ENCODE assay signal across 21 cellular contexts in genomic region chr17:4006745-4007211, GRCh38. TPM values are rescaled to one million over a fixed set of nuclear protein-coding genes. Genes with fewer than 3 reads are reported as not detected.
DNase-seq lines count a peak whose midpoint lies in the region; ATAC-seq and TF ChIP-seq lines count a peak whose summit lies in the region.
"Had no signal": no experiment of that assay in that cellular context is flagged by ENCODE, and none has a peak within 500 bp of the region (broad histone marks: within the 10 kb centered on the region; RNA-seq: fewer than 3 reads in every experiment).

No MANE protein-coding gene starts in this region.

- TF ChIP-seq CTCF in H9 (conservative IDR thresholded peaks at IDR 0.05) = no peak

- H3K23me2 ChIP-seq in H9 (ENCODE audit: insufficient read length, low read depth, low read length, poor library complexity, severe bottlenecking) = no peaks in the 10 kb centered on the region

- no peak overlapping the region for H3K14ac ChIP-seq in H9 (ENCODE audit: insufficient read depth, low read length)

- H3K4me1 ChIP-seq in H9 (ENCODE audit: insufficient read depth, low read length) = no peaks in the 10 kb centered on the region

- H3K27me3 Mint-ChIP-seq in H9 (ENCODE audit: low read depth) = 0 out of 2 replicates have a peak, but pooled peaks cover 4% of the 10 kb centered on the region
- H3K27me3 Mint-ChIP-seq: T-cell had no signal

- no CpG with 5 or more reads among the region's 8 CpGs for WGBS in H9 (ENCODE audit: extremely low coverage, insufficient read length, low lambda C conversion rate)

- no peak overlapping the region for H3K27ac ChIP-seq in H9 (ENCODE audit: insufficient read length, low read depth, low read length)
- H3K27ac ChIP-seq: C4-2B, thoracic aorta had no signal

- no peak overlapping the region for H3K18ac ChIP-seq in H9 (ENCODE audit: insufficient read length, low read depth, low read length)

- H3K56ac ChIP-seq in H9 (ENCODE audit: insufficient read length, low read depth, low read length) = no peak overlapping the region

- no peak overlapping the region for H2BK12ac ChIP-seq in H9 (ENCODE audit: insufficient read length, low read depth, low read length)

- H3K4me2 ChIP-seq in H9 (ENCODE audit: insufficient read depth, insufficient read length, low read length) = no peak overlapping the region

- H3K23ac ChIP-seq in H9 (ENCODE audit: insufficient read length, low read depth, low read length) = no peak overlapping the region

- no peaks in the 10 kb centered on the region for H4K20me1 ChIP-seq in H9 (ENCODE audit: control insufficient read depth, insufficient read depth, insufficient read length)

- DNase-seq in H9 = no peak
- DNase-seq in SK-N-DZ (ENCODE audit: low spot score) = peak; percentile 41
- peak; percentile 86 for DNase-seq in islet precursor cell
- no peak for DNase-seq in stimulated activated effector memory CD8-positive, alpha-beta T cell treated with anti-CD3 and anti-CD28 coated beads, Interleukin-12 subunit alpha, Interleukin-12 subunit beta, amount 100 ng/mL, for 72 hours (ENCODE audit: low spot score in 2 of 2)
- no peak for DNase-seq in T-helper 9 cell
- no peak for DNase-seq in NK-92 (lab: John Stamatoyannopoulos, UW; ENCODE audit: unreplicated experiment)
- DNase-seq: aorta; DMS79; foreskin fibroblast; Kasumi-1; mammary epithelial cell; NCI-H1436; NCI-H2227 treated with DMSO at 0.1 percent for 48 hours; NK-92 treated with Interleukin-12 subunit alpha and Interleukin-12 subunit beta, amount 100 ng/mL, for 24 hours; stimulated activated CD4-positive, alpha-beta T cell treated with anti-CD3 and anti-CD28 coated beads, Interleukin-2, amount 100 ng/mL, for 24 hours; T-cell had no signal

- no peaks in the 10 kb centered on the region for H3K27me3 ChIP-seq in H9 (ENCODE audit: insufficient read depth, low read length)

- H2BK15ac ChIP-seq in H9 (ENCODE audit: low read depth, low read length) = no peak overlapping the region

- H4K8ac ChIP-seq in H9 (replicated peaks; ENCODE audit: insufficient read length, low read depth, low read length) = no peak overlapping the region

- no peak overlapping the region for H3K4me3 Mint-ChIP-seq in H9
- no peak overlapping the region for H3K4me3 Mint-ChIP-seq in stimulated activated effector memory CD8-positive, alpha-beta T cell treated with anti-CD3 and anti-CD28 coated beads, Interleukin-12 subunit alpha, Interleukin-12 subunit beta, amount 100 ng/mL, for 72 hours
- H3K4me3 Mint-ChIP-seq: T-cell had no signal

- peak overlapping the region in 2 of 3 experiments; percentile 9 to 49; a peak in 4 of 7 replicates for H3K27ac Mint-ChIP-seq in H9
- peak overlapping the region; percentile 74 for H3K27ac Mint-ChIP-seq in stimulated activated effector memory CD8-positive, alpha-beta T cell treated with anti-CD3 and anti-CD28 coated beads, Interleukin-12 subunit alpha, Interleukin-12 subunit beta, amount 100 ng/mL, for 72 hours

- no peaks in the 10 kb centered on the region for H3K9me3 ChIP-seq in H9 (ENCODE audit: control insufficient read depth, low read depth, low read length)
- H3K9me3 ChIP-seq: thoracic aorta had no signal

- no peak overlapping the region for H2AK5ac ChIP-seq in H9 (ENCODE audit: insufficient read length, low read length)

- ATAC-seq in stimulated activated effector memory CD8-positive, alpha-beta T cell treated with anti-CD3 and anti-CD28 coated beads, Interleukin-12 subunit alpha, Interleukin-12 subunit beta, amount 100 ng/mL, for 72 hours = no peak
- no peak for ATAC-seq in HG03097 (IDR thresholded peaks at IDR 0.05; ENCODE audit: low FRiP score, unreplicated experiment)
- ATAC-seq: activated CD4-positive, CD25-positive, alpha-beta regulatory T cell treated with anti-CD3 and anti-CD28 coated beads, Interleukin-2, amount 50 U/mL, for 24 hours; right cardiac atrium; T-cell had no signal

- H3K9ac ChIP-seq in H9 (ENCODE audit: extremely low read depth, insufficient read length, low read length) = no peak overlapping the region

- H3K9me3 Mint-ChIP-seq in H9 = no peaks in the 10 kb centered on the region
- H3K9me3 Mint-ChIP-seq in stimulated activated effector memory CD8-positive, alpha-beta T cell treated with anti-CD3 and anti-CD28 coated beads, Interleukin-12 subunit alpha, Interleukin-12 subunit beta, amount 100 ng/mL, for 72 hours = no peaks in the 10 kb centered on the region
- H3K9me3 Mint-ChIP-seq: T-cell had no signal

- H3T11ph ChIP-seq in H9 (ENCODE audit: low read length) = no peak overlapping the region

- no peak overlapping the region for H2BK120ac ChIP-seq in H9 (ENCODE audit: low read depth, low read length, poor library complexity, severe bottlenecking)

- H3K4ac ChIP-seq in H9 (ENCODE audit: low read depth, low read length) = no peak overlapping the region

- no peaks in the 10 kb centered on the region for H3K79me1 ChIP-seq in H9 (ENCODE audit: insufficient read depth, low read depth, low read length, poor library complexity, severe bottlenecking)

- H4K91ac ChIP-seq in H9 (ENCODE audit: insufficient read length, low read depth, low read length) = no peak overlapping the region

- H3K79me2 ChIP-seq in H9 (ENCODE audit: insufficient read depth, low read length) = no peaks in the 10 kb centered on the region

- no peak overlapping the region for H2AFZ ChIP-seq in H9 (ENCODE audit: low read length)

- H2BK20ac ChIP-seq in H9 (ENCODE audit: low read depth, low read length, poor library complexity, severe bottlenecking) = no peak overlapping the region

- peaks cover 7 to 37% (median 21%) of the 10 kb centered on the region in 3 experiments; a peak in 6 of 7 replicates for H3K36me3 Mint-ChIP-seq in H9 (ENCODE audit: insufficient read depth in 1 of 3, low read depth in 3 of 3)
- H3K36me3 Mint-ChIP-seq in stimulated activated effector memory CD8-positive, alpha-beta T cell treated with anti-CD3 and anti-CD28 coated beads, Interleukin-12 subunit alpha, Interleukin-12 subunit beta, amount 100 ng/mL, for 72 hours = peaks cover 59% of the 10 kb centered on the region

- H2BK5ac ChIP-seq in H9 (ENCODE audit: insufficient read length, low read length) = no peak overlapping the region

- H4K5ac ChIP-seq in H9 (ENCODE audit: insufficient read length, low read depth, low read length) = no peak overlapping the region

- peaks cover 14 to 26% of the 10 kb centered on the region in 2 experiments for H3K4me1 Mint-ChIP-seq in H9
- peaks cover 8% of the 10 kb centered on the region for H3K4me1 Mint-ChIP-seq in stimulated activated effector memory CD8-positive, alpha-beta T cell treated with anti-CD3 and anti-CD28 coated beads, Interleukin-12 subunit alpha, Interleukin-12 subunit beta, amount 100 ng/mL, for 72 hours

RNA-seq across cellular contexts. Expression of gene ATP2A3, which starts 42.5 kb away (rescaled TPM):
- 13.3 and 14.6 TPM in 2 replicates for total RNA-seq in H9 (2021)
- polyA plus RNA-seq in SK-N-DZ (2014; cell fraction: cytosol; rRNA removed) = 0.67 and 1.9 TPM in 2 replicates
- 0.70 and 0.73 TPM in 2 replicates for polyA plus RNA-seq in SK-N-DZ (2014; cell fraction: nucleus; rRNA removed)
- polyA plus RNA-seq: mammary epithelial cell had no signal

Comparison
In these comparisons a context has a peak if more than half of its experiments do, and no peak if none do; other contexts are left out.
1. DNase-seq: peak in SK-N-DZ (single experiment) and islet precursor cell (single experiment); none in H9 (single experiment), stimulated activated effector memory CD8-positive, alpha-beta T cell treated with anti-CD3 and anti-CD28 coated beads, Interleukin-12 subunit alpha, Interleukin-12 subunit beta, amount 100 ng/mL, for 72 hours (0 of 2), T-helper 9 cell (single experiment) and NK-92 (single experiment).